ENCODE assay signal across 8 cellular contexts in the genomic region with DNA sequence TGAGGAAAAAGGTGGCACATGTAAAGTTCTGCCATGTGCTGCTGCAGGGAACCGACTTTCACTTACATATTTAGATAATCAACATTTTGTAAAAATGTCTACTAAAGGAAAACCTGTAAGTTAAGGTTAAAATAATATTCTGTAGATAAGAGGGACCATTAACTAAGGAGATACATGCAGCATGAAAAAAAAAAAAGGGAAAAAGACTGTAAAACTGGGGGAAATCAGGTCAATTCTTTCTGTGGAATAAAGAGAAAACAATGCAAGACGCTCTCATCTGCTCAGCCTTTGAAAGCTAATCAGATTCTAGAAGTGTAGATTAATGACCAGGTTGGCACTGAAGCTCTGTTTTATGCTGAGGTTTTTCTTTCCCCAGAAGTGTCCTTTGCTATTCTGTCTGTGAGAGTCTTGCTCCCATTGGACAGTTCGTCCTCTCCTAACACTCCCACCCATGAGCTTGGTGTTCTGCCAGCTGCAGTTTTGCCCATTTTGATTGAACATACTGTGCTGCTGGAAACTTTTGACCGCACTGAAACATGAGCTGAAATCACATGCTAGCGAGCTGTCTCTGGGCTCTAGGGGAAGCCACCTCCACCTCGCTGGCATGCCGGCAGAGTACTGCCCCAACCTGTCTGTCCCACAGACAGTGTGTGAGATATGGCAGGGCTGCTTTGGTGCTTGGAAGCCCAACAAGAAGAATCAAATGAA. TPM values are rescaled to one million over a fixed set of nuclear protein-coding genes. Genes with fewer than 3 reads are reported as not detected.
DNase-seq lines count a peak whose midpoint lies in the region; ATAC-seq and TF ChIP-seq lines count a peak whose summit lies in the region.

No MANE protein-coding gene starts in this region.

- H3K9me3 ChIP-seq in tibial nerve = no peaks in the 10 kb centered on the region

- TF ChIP-seq POLR2A in tibial nerve (IDR thresholded peaks at IDR 0.05) = peak in 1 of 2 donors; percentile 41

- 30 to 31% methylated on average over 7 of the region's 7 CpGs for WGBS in tibial nerve, 2 donors

- ATAC-seq in HG03108 (IDR thresholded peaks at IDR 0.05; ENCODE audit: unreplicated experiment) = no peak

- H3K36me3 ChIP-seq in tibial nerve = peaks cover 0 to 4% (median 0%) of the 10 kb centered on the region in 3 donors

- peak overlapping the region; percentile 75 to 89 (median 82) for H3K27ac ChIP-seq in tibial nerve

- H3K4me3 ChIP-seq in choroid plexus epithelial cell (ENCODE audit: low read depth, low read length) = no peak overlapping the region
- H3K4me3 ChIP-seq in tibial nerve = peak overlapping the region in 2 of 4 donors; percentile 0 to 14

- peaks cover 0 to 54% (median 28%) of the 10 kb centered on the region in 4 donors for H3K4me1 ChIP-seq in tibial nerve

- DNase-seq in AG08395 (ENCODE audit: low spot score) (peak; percentile 10), NCI-H2171 treated with DMSO at 0.1 percent for 48 hours (lab: John Stamatoyannopoulos, UW) (peak; percentile 72), choroid plexus epithelial cell (ENCODE audit: low read depth) (peak; percentile 97), medulla oblongata (ENCODE audit: extremely low spot score) (peak; percentile 65), tibial nerve (ENCODE audit: low spot score in 2 of 2) (peak; percentile 94 to 99)
- DNase-seq in stimulated activated CD4-positive, alpha-beta T cell treated with anti-CD3 and anti-CD28 coated beads, Interleukin-4, amount 100 ng/mL, for 4 hours = no peak
- DNase-seq in activated CD8-positive, alpha-beta memory T cell treated with anti-CD3 and anti-CD28 coated beads, Interleukin-2, amount 50 U/mL, for 4 hours = no peak

- no peaks in the 10 kb centered on the region for H3K27me3 ChIP-seq in tibial nerve

- TF ChIP-seq EP300 in tibial nerve (IDR thresholded peaks at IDR 0.05) = peak; percentile 81 to 93

- TF ChIP-seq CTCF in choroid plexus epithelial cell (conservative IDR thresholded peaks at IDR 0.05; ENCODE audit: low read depth, low read length) = no peak
- TF ChIP-seq CTCF in tibial nerve (IDR thresholded peaks at IDR 0.05) = peak in 1 of 5 experiments; percentile 18

RNA-seq across cellular contexts. Expression of gene PPTC7, which starts 39.7 kb away (rescaled TPM):
- total RNA-seq in tibial nerve = 10 to 100 TPM; 21.6 to 23.6 (median 23.1) TPM

RNA-seq across cellular contexts. Expression of gene RAD9B, which starts 41.3 kb away (rescaled TPM):
- total RNA-seq in tibial nerve = 1 to 10 TPM in 1 of 4 donors, under 1 TPM in 3; 0.30 to 2.4 (median 0.71) TPM

RNA-seq across cellular contexts. Expression of gene VPS29, which starts 41.5 kb away (rescaled TPM):
- 100 to 1,000 TPM in 1 of 4 donors, 10 to 100 TPM in 3; 66.6 to 142 (median 82.9) TPM for total RNA-seq in tibial nerve

Comparison
In these comparisons a context has a peak if more than half of its experiments do, and no peak if none do; other contexts are left out.
1. DNase-seq: peak in AG08395 (single experiment), NCI-H2171 treated with DMSO at 0.1 percent for 48 hours (single experiment), choroid plexus epithelial cell (single experiment), medulla oblongata (single experiment) and tibial nerve (2 of 2); none in stimulated activated CD4-positive, alpha-beta T cell treated with anti-CD3 and anti-CD28 coated beads, Interleukin-4, amount 100 ng/mL, for 4 hours (0 of 2) and activated CD8-positive, alpha-beta memory T cell treated with anti-CD3 and anti-CD28 coated beads, Interleukin-2, amount 50 U/mL, for 4 hours (single experiment).